1 cellular context compared by ENCODE assay signal in the genomic region with DNA sequence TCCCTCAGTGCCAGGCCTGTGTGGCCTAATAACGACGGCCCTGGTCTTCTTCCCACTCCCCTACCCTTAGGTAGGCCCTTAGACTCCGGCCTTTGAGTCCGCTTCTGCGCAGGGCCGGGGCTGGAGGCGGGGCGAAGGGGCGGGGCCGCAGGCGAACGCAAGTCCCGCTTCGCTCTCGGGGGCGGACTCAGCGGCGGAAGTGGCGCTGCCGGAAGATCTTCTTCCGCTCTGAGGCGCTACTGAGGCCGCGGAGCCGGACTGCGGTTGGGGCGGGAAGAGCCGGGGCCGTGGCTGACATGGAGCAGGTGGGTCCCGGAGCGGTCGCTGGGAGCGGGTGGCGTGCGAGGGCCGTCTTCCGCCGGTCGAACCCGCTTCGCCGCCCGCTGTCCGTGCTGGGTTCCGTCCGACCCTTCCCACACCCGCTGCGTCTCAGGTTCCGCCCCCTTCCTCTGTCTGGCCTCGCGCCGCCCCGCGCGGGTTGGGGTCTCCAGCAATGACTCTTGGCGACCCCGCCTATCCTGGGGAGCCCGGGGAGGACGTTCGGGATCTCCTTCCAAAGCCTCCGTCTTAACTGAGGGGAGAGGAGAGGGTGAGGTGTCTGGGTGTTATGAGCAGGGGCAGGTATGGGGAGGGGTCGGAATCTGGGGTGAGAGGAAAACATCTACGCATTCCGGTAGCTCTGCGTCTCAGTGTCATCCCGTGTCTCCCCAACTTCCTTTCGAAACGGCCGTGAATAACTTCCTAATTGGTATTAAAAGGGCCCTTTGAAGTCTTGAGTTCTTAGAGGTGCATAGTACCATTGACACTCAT.
A peak's percentile ranks its signal among the peaks of the same experiment; 100 is the strongest.
TF ChIP-seq lines count a peak whose summit lies in the region.

A gene (plus strand): TSS at position 218 of the 810 bp plus-strand sequence. CDS start 16,388 bp downstream, outside the sequence.

TF ChIP-seq in HepG2, 621 proteins besides CTCF, POLR2A, EP300 and RAD21 (continued from another document and continues in another):
- TF ChIP-seq, protein P1, sequence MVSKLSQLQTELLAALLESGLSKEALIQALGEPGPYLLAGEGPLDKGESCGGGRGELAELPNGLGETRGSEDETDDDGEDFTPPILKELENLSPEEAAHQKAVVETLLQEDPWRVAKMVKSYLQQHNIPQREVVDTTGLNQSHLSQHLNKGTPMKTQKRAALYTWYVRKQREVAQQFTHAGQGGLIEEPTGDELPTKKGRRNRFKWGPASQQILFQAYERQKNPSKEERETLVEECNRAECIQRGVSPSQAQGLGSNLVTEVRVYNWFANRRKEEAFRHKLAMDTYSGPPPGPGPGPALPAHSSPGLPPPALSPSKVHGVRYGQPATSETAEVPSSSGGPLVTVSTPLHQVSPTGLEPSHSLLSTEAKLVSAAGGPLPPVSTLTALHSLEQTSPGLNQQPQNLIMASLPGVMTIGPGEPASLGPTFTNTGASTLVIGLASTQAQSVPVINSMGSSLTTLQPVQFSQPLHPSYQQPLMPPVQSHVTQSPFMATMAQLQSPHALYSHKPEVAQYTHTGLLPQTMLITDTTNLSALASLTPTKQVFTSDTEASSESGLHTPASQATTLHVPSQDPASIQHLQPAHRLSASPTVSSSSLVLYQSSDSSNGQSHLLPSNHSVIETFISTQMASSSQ (IDR thresholded peaks at IDR 0.05; ENCODE audit: low read depth) = no peak
- TF ChIP-seq, protein P1 (CRISPR knock-in tag; IDR thresholded peaks at IDR 0.05; ENCODE audit: borderline replicate concordance) = peak; percentile 81
- TF ChIP-seq IRF2 (CRISPR knock-in tag; IDR thresholded peaks at IDR 0.05) = peak; percentile 71
- TF ChIP-seq SCMH1 (CRISPR knock-in tag; IDR thresholded peaks at IDR 0.05; ENCODE audit: borderline replicate concordance) = no peak
- TF ChIP-seq, protein P2, sequence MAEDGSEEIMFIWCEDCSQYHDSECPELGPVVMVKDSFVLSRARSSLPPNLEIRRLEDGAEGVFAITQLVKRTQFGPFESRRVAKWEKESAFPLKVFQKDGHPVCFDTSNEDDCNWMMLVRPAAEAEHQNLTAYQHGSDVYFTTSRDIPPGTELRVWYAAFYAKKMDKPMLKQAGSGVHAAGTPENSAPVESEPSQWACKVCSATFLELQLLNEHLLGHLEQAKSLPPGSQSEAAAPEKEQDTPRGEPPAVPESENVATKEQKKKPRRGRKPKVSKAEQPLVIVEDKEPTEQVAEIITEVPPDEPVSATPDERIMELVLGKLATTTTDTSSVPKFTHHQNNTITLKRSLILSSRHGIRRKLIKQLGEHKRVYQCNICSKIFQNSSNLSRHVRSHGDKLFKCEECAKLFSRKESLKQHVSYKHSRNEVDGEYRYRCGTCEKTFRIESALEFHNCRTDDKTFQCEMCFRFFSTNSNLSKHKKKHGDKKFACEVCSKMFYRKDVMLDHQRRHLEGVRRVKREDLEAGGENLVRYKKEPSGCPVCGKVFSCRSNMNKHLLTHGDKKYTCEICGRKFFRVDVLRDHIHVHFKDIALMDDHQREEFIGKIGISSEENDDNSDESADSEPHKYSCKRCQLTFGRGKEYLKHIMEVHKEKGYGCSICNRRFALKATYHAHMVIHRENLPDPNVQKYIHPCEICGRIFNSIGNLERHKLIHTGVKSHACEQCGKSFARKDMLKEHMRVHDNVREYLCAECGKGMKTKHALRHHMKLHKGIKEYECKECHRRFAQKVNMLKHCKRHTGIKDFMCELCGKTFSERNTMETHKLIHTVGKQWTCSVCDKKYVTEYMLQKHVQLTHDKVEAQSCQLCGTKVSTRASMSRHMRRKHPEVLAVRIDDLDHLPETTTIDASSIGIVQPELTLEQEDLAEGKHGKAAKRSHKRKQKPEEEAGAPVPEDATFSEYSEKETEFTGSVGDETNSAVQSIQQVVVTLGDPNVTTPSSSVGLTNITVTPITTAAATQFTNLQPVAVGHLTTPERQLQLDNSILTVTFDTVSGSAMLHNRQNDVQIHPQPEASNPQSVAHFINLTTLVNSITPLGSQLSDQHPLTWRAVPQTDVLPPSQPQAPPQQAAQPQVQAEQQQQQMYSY (CRISPR knock-in tag; IDR thresholded peaks at IDR 0.05) = peak; percentile 80
- peak; percentile 75; the same call in 1 of the 2 replicates for TF ChIP-seq ZNF747 (CRISPR knock-in tag; IDR thresholded peaks at IDR 0.05; ENCODE audit: borderline replicate concordance)
- peak; percentile 90 for TF ChIP-seq POLR2G (IDR thresholded peaks at IDR 0.05; ENCODE audit: low read depth, low read length)
- TF ChIP-seq SAP130 (CRISPR knock-in tag; IDR thresholded peaks at IDR 0.05; ENCODE audit: low read depth) = peak; percentile 90
- TF ChIP-seq ZNF367 (CRISPR knock-in tag; IDR thresholded peaks at IDR 0.05; ENCODE audit: borderline replicate concordance) = peak; percentile 78; the same call in 1 of the 2 replicates
- peak; percentile 81; the same call in 1 of the 2 replicates for TF ChIP-seq KAT7 (CRISPR knock-in tag; IDR thresholded peaks at IDR 0.05; ENCODE audit: borderline replicate concordance)
- TF ChIP-seq RBFOX2 (IDR thresholded peaks at IDR 0.05; ENCODE audit: low read depth, low read length) = peak; percentile 95
- no peak for TF ChIP-seq NONO (IDR thresholded peaks at IDR 0.05)
- TF ChIP-seq NONO (CRISPR knock-in tag; conservative IDR thresholded peaks at IDR 0.05) = peak; percentile 72; the same call in 1 of the 2 replicates
- TF ChIP-seq NBN (conservative IDR thresholded peaks at IDR 0.05) = no peak
- TF ChIP-seq AHR (CRISPR knock-in tag; IDR thresholded peaks at IDR 0.05) = peak; percentile 39
- TF ChIP-seq, protein P3, sequence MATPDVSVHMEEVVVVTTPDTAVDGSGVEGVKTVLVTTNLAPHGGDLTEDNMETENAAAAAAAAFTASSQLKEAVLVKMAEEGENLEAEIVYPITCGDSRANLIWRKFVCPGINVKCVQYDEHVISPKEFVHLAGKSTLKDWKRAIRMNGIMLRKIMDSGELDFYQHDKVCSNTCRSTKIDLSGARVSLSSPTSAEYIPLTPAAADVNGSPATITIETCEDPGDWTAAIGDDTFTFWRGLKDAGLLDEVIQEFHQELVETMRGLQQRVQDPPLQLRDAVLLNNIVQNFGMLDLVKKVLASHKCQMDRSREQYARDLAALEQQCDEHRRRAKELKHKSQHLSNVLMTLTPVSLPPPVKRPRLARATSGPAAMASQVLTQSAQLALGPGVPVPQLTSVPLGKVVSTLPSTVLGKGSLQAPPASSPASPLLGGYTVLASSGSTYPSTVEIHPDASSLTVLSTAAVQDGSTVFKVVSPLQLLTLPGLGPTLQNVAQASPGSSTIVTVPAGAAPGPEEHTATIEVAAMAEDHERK (CRISPR knock-in tag; IDR thresholded peaks at IDR 0.05; ENCODE audit: low read depth) = no peak
- TF ChIP-seq ZSCAN29 (CRISPR knock-in tag; conservative IDR thresholded peaks at IDR 0.05) = peak; percentile 86
- TF ChIP-seq, protein P4, sequence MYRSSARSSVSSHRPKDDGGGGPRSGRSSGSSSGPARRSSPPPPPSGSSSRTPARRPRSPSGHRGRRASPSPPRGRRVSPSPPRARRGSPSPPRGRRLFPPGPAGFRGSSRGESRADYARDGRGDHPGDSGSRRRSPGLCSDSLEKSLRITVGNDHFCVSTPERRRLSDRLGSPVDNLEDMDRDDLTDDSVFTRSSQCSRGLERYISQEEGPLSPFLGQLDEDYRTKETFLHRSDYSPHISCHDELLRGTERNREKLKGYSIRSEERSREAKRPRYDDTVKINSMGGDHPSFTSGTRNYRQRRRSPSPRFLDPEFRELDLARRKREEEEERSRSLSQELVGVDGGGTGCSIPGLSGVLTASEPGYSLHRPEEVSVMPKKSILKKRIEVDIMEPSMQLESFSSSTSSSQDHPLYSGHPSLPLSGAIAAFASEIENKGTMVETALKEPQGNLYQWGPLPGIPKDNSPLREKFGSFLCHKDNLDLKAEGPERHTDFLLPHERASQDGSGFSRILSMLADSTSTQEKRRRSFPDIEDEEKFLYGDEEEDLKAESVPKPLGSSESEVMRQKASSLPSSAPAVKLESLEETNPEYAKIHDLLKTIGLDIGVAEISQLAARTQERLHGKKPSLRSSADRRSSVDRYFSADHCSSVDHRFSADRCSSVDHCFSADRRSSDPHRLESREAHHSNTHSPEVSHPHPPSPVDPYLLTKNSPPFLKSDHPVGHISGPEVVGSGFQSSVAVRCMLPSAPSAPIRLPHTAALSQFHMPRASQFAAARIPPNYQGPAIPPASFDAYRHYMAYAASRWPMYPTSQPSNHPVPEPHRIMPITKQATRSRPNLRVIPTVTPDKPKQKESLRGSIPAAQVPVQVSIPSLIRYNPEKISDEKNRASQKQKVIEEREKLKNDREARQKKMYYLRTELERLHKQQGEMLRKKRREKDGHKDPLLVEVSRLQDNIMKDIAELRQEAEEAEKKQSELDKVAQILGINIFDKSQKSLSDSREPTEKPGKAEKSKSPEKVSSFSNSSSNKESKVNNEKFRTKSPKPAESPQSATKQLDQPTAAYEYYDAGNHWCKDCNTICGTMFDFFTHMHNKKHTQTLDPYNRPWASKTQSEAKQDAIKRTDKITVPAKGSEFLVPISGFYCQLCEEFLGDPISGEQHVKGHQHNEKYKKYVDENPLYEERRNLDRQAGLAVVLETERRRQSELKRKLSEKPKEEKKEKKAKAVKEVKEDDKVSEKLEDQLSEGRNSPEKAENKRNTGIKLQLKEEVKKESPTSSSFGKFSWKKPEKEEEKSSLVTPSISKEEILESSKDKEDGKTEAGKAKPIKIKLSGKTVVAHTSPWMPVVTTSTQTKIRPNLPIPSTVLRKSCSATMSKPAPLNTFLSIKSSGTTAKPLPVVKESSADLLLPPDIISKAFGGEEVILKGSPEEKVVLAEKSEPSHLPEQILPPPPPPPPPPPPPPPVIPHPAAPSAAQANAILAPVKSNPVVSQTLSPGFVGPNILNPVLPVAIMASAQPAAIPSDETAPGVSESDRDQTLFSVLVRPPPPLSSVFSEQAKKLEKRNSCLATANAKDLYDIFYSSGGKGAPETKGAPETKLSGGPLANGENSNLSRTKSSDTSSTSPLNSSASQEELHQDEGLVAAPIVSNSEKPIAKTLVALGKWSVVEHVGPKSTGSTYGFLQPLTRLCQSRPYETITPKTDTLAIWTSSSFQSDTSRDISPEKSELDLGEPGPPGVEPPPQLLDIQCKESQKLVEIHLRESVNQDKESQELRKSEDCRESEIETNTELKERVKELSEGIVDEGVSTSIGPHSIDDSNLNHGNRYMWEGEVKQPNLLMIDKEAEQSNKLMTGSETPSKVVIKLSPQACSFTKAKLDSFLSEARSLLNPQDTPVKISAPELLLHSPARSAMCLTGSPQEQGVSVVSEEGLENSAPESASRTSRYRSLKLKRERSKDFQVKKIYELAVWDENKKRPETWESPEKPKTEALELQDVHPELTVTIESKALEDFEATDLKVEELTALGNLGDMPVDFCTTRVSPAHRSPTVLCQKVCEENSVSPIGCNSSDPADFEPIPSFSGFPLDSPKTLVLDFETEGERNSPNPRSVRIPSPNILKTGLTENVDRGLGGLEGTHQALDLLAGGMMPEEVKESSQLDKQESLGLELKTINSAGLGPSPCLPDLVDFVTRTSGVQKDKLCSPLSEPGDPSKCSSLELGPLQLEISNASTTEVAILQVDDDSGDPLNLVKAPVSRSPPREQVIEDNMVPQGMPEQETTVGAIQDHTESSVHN (CRISPR knock-in tag; IDR thresholded peaks at IDR 0.05) = peak; percentile 87
- TF ChIP-seq, protein P5, sequence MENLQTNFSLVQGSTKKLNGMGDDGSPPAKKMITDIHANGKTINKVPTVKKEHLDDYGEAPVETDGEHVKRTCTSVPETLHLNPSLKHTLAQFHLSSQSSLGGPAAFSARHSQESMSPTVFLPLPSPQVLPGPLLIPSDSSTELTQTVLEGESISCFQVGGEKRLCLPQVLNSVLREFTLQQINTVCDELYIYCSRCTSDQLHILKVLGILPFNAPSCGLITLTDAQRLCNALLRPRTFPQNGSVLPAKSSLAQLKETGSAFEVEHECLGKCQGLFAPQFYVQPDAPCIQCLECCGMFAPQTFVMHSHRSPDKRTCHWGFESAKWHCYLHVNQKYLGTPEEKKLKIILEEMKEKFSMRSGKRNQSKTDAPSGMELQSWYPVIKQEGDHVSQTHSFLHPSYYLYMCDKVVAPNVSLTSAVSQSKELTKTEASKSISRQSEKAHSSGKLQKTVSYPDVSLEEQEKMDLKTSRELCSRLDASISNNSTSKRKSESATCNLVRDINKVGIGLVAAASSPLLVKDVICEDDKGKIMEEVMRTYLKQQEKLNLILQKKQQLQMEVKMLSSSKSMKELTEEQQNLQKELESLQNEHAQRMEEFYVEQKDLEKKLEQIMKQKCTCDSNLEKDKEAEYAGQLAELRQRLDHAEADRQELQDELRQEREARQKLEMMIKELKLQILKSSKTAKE (CRISPR knock-in tag; IDR thresholded peaks at IDR 0.05; ENCODE audit: borderline replicate concordance) = no peak
- TF ChIP-seq, protein P6, sequence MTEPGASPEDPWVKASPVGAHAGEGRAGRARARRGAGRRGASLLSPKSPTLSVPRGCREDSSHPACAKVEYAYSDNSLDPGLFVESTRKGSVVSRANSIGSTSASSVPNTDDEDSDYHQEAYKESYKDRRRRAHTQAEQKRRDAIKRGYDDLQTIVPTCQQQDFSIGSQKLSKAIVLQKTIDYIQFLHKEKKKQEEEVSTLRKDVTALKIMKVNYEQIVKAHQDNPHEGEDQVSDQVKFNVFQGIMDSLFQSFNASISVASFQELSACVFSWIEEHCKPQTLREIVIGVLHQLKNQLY (CRISPR knock-in tag; IDR thresholded peaks at IDR 0.05) = no peak; the same call in 1 of the 2 replicates
- peak; percentile 94; the same call in 1 of the 2 replicates for TF ChIP-seq ZNF850 (CRISPR knock-in tag; conservative IDR thresholded peaks at IDR 0.05)
- TF ChIP-seq ZNF547 (CRISPR knock-in tag; IDR thresholded peaks at IDR 0.05) = peak; percentile 62; the same call in 1 of the 2 replicates
- peak; percentile 50; the same call in 1 of the 2 replicates for TF ChIP-seq EEA1 (CRISPR knock-in tag; IDR thresholded peaks at IDR 0.05; ENCODE audit: borderline replicate concordance)
- peak; percentile 81; the same call in 1 of the 2 replicates for TF ChIP-seq CHCHD3 (CRISPR knock-in tag; IDR thresholded peaks at IDR 0.05)
- peak; percentile 65 for TF ChIP-seq SRSF1 (optimal IDR thresholded peaks at IDR 0.05; ENCODE audit: low read depth, low read length)
- TF ChIP-seq, protein P7, sequence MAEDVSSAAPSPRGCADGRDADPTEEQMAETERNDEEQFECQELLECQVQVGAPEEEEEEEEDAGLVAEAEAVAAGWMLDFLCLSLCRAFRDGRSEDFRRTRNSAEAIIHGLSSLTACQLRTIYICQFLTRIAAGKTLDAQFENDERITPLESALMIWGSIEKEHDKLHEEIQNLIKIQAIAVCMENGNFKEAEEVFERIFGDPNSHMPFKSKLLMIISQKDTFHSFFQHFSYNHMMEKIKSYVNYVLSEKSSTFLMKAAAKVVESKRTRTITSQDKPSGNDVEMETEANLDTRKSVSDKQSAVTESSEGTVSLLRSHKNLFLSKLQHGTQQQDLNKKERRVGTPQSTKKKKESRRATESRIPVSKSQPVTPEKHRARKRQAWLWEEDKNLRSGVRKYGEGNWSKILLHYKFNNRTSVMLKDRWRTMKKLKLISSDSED (CRISPR knock-in tag; IDR thresholded peaks at IDR 0.05) = peak; percentile 40; the same call in 1 of the 2 replicates
- TF ChIP-seq ZNF567 (CRISPR knock-in tag; IDR thresholded peaks at IDR 0.05; ENCODE audit: borderline replicate concordance) = 0 out of 2 replicates have a peak, but pooled peaks have one; percentile 46
- TF ChIP-seq ZNF160 (CRISPR knock-in tag; IDR thresholded peaks at IDR 0.05) = 0 out of 2 replicates have a peak, but pooled peaks have one; percentile 68
- TF ChIP-seq MED1 (CRISPR knock-in tag; IDR thresholded peaks at IDR 0.05) = peak; percentile 75
